Comparison of ENCODE assay signal across 8 cellular contexts in genomic region chr14:51328089-51328941, GRCh38.
DNase-seq lines count a peak whose midpoint lies in the region; ATAC-seq lines count a peak whose summit lies in the region.

No MANE protein-coding gene starts in this region.

- intact Hi-C loops in left cardiac atrium (cut with DNase I), result no loop called here

- peak; percentile 49 to 76 for ATAC-seq in left cardiac atrium
- no peak for ATAC-seq in GM21528 (IDR thresholded peaks at IDR 0.05; ENCODE audit: low FRiP score, unreplicated experiment)

- peak; percentile 80 for DNase-seq in HT1080 (ENCODE audit: low read depth)
- DNase-seq in activated CD4-positive, alpha-beta T cell treated with anti-CD3 and anti-CD28 coated beads, Interleukin-2, amount 50 U/mL, for 48 hours, result peak; percentile 30 to 54
- DNase-seq in left cardiac atrium, result peak; percentile 24
- peak; percentile 22 to 48 for DNase-seq in stimulated activated CD4-positive, alpha-beta T cell treated with anti-CD3 and anti-CD28 coated beads, Interleukin-2, amount 100 ng/mL, for 24 hours
- DNase-seq in iPS-NIHi11 (ENCODE audit: low spot score), result no peak
- DNase-seq in amniotic stem cell (lab: John Stamatoyannopoulos, UW), result no peak
- no peak for DNase-seq in D341Med (ENCODE audit: low spot score)

Comparison
In these comparisons a context has a peak if more than half of its experiments do, and no peak if none do; other contexts are left out.
1. DNase-seq: peak in HT1080 (single experiment), activated CD4-positive, alpha-beta T cell treated with anti-CD3 and anti-CD28 coated beads, Interleukin-2, amount 50 U/mL, for 48 hours (2 of 2), left cardiac atrium (single experiment) and stimulated activated CD4-positive, alpha-beta T cell treated with anti-CD3 and anti-CD28 coated beads, Interleukin-2, amount 100 ng/mL, for 24 hours (2 of 2); none in iPS-NIHi11 (single experiment), amniotic stem cell (single experiment) and D341Med (single experiment).